ENCODE assay signal across 13 cellular contexts in genomic region chr1:202587859-202588480, GRCh38.
A peak's percentile ranks its signal among the peaks of the same experiment; 100 is the strongest.
DNase-seq lines count a peak whose midpoint lies in the region; ATAC-seq, FAIRE-seq and TF ChIP-seq lines count a peak whose summit lies in the region.
"Had no signal": no experiment of that assay in that cellular context is flagged by ENCODE, and none has a peak within 500 bp of the region (broad histone marks: within the 10 kb centered on the region; RNA-seq: fewer than 3 reads in every experiment).

No MANE protein-coding gene starts in this region.

- CTCF ChIA-PET in A549 (lab: Yijun Ruan, JAX) = interaction anchor here (1.7 to 11.2 kb wide), 3 partner anchors 13 to 124 kb away, joined by 7 to 91 read pairs (median 30); no protein-coding TSS in a partner anchor

- POLR2A ChIA-PET in A549 (lab: Yijun Ruan, JAX) = no interaction called here

- ATAC-seq in A549 (no peak), GM21825 (IDR thresholded peaks at IDR 0.05; ENCODE audit: unreplicated experiment) (no peak), HG03571 (IDR thresholded peaks at IDR 0.05; ENCODE audit: unreplicated experiment) (no peak)

- H3K27ac ChIP-seq in A549 (peak overlapping the region; percentile 80 to 86), Peyer's patch (peak overlapping the region in 3 of 4 donors; percentile 49 to 82 (median 78)), esophagus squamous epithelium (peak overlapping the region; percentile 62 to 91 (median 82)), prostate gland (peak overlapping the region; percentile 9 to 70)

- WGBS in A549 (ENCODE audit: missing lambda C conversion rate) = 0% methylated on average over 1 of the region's 1 CpG
- 0 to 17% methylated on average over 1 of the region's 1 CpG for WGBS in esophagus squamous epithelium, 2 donors
- 45% methylated on average over 1 of the region's 1 CpG for WGBS in prostate gland

- TF ChIP-seq CTCF in A549 (IDR thresholded peaks at IDR 0.05) (no peak), Peyer's patch (IDR thresholded peaks at IDR 0.05) (no peak), esophagus squamous epithelium (IDR thresholded peaks at IDR 0.05) (no peak), prostate gland (IDR thresholded peaks at IDR 0.05) (no peak)

- no peak for DNase-seq in A549 (ENCODE audit: low read depth in 1 of 2, low spot score in 1 of 2)
- DNase-seq in Peyer's patch = no peak
- no peak for DNase-seq in esophagus squamous epithelium (lab: John Stamatoyannopoulos, UW)
- no peak for DNase-seq in prostate gland (ENCODE audit: low spot score)
- no peak for DNase-seq in NCI-H748 (lab: John Stamatoyannopoulos, UW; ENCODE audit: unreplicated experiment)
- no peak for DNase-seq in activated CD4-positive, CD25-positive, alpha-beta regulatory T cell treated with anti-CD3 and anti-CD28 coated beads, Interleukin-2, amount 50 U/mL, for 72 hours
- DNase-seq: activated naive CD4-positive, alpha-beta T cell treated with anti-CD3 and anti-CD28 coated beads for 36 hours; central memory CD4-positive, alpha-beta T cell; NCI-H1092; RPMI8226; testis had no signal

- FAIRE-seq in A549 (lab: Jason Lieb, UNC) = no peak

- H3K36me3 ChIP-seq in Peyer's patch (no peaks in the 10 kb centered on the region), esophagus squamous epithelium (peaks cover 4 to 18% (median 12%) of the 10 kb centered on the region in 3 donors), prostate gland (no peaks in the 10 kb centered on the region)

- peak overlapping the region; percentile 67; the same call in 2 of the 3 replicates for H3K4me2 ChIP-seq in A549

- H3K27me3 ChIP-seq in Peyer's patch (no peaks in the 10 kb centered on the region), esophagus squamous epithelium (no peaks in the 10 kb centered on the region), prostate gland (replicated peaks; ENCODE audit: insufficient read depth) (no peaks in the 10 kb centered on the region)
- H3K27me3 ChIP-seq: testis had no signal

- H3K4me3 ChIP-seq in A549 (no peak overlapping the region), Peyer's patch (no peak overlapping the region), esophagus squamous epithelium (no peak overlapping the region), prostate gland (no peak overlapping the region)
- H3K4me3 ChIP-seq: testis had no signal

- TF ChIP-seq EP300 in A549 (IDR thresholded peaks at IDR 0.05) = no peak

- no peaks in the 10 kb centered on the region for H3K9me3 ChIP-seq in A549
- H3K9me3 ChIP-seq in Peyer's patch = no peaks in the 10 kb centered on the region
- H3K9me3 ChIP-seq in esophagus squamous epithelium = no peaks in the 10 kb centered on the region
- H3K9me3 ChIP-seq in prostate gland = no peaks in the 10 kb centered on the region
- H3K9me3 ChIP-seq: testis had no signal

- TF ChIP-seq RAD21 in A549 (conservative IDR thresholded peaks at IDR 0.05 in 1 of 2, IDR thresholded peaks at IDR 0.05 in 1 of 2) = no peak

- intact Hi-C loops in esophagus squamous epithelium (cut with DNase I) (no loop called here), prostate gland (cut with DNase I) (no loop called here)

- H3K4me1 ChIP-seq in A549 (peaks cover 65% of the 10 kb centered on the region), Peyer's patch (peaks cover 0 to 8% (median 0%) of the 10 kb centered on the region in 4 donors), esophagus squamous epithelium (peaks cover 7 to 84% (median 60%) of the 10 kb centered on the region in 3 donors), prostate gland (replicated peaks) (no peaks in the 10 kb centered on the region)

- TF ChIP-seq POLR2A in A549 (IDR thresholded peaks at IDR 0.05; ENCODE audit: low read length) = no peak
- no peak for TF ChIP-seq POLR2A in Peyer's patch (IDR thresholded peaks at IDR 0.05)
- TF ChIP-seq POLR2A in esophagus squamous epithelium (IDR thresholded peaks at IDR 0.05) = no peak
- no peak for TF ChIP-seq POLR2A in prostate gland (IDR thresholded peaks at IDR 0.05)

TF ChIP-seq in A549, 52 proteins besides CTCF, POLR2A, EP300 and RAD21:
- no peak for TF ChIP-seq BHLHE40 (IDR thresholded peaks at IDR 0.05; ENCODE audit: low read depth, low read length)
- TF ChIP-seq HEYL (CRISPR knock-in tag; IDR thresholded peaks at IDR 0.05) = no peak
- no peak for TF ChIP-seq HDAC2 (IDR thresholded peaks at IDR 0.05)
